Comparison of ENCODE assay signal across 8 cellular contexts in genomic region chr18:3447035-3447894, GRCh38. TPM values are rescaled to one million over a fixed set of nuclear protein-coding genes. Genes with fewer than 3 reads are reported as not detected.
DNase-seq lines count a peak whose midpoint lies in the region; ATAC-seq lines count a peak whose summit lies in the region.

No MANE protein-coding gene starts in this region.

- no peaks in the 10 kb centered on the region for H3K9me3 ChIP-seq in endocrine pancreas (ENCODE audit: control insufficient read depth, low read length)
- H3K9me3 ChIP-seq in naive thymus-derived CD4-positive, alpha-beta T cell (ENCODE audit: control insufficient read depth in 2 of 3, low read length in 3 of 3), result no peaks in the 10 kb centered on the region

- peaks cover 5% of the 10 kb centered on the region for H3K27me3 ChIP-seq in endocrine pancreas (ENCODE audit: control insufficient read depth, insufficient read depth, low read length)
- no peaks in the 10 kb centered on the region for H3K27me3 ChIP-seq in naive thymus-derived CD4-positive, alpha-beta T cell (ENCODE audit: control insufficient read depth in 2 of 2, insufficient read depth in 2 of 2, low read length in 2 of 2)

- intact Hi-C loops in Right ventricle myocardium inferior (cut with DNase I) (loop anchor here (10.0 kb wide), 1 partner anchor 1848 kb away; the partner anchor contains the start of gene ZBTB14), Right ventricle myocardium superior (cut with DNase I) (no loop called here)
- intact Hi-C loops in naive thymus-derived CD4-positive, alpha-beta T cell (cut with micrococcal nuclease), result loop anchor here in 1 of 2 donors (5.0 to 10.0 kb wide), 2 partner anchors 452 to 1790 kb away; no protein-coding TSS in a partner anchor

- H3K27ac ChIP-seq in naive thymus-derived CD4-positive, alpha-beta T cell (ENCODE audit: low read depth, low read length), result peak overlapping the region; percentile 96

- POLR2A ChIA-PET in naive thymus-derived CD4-positive, alpha-beta T cell (lab: Charles Lee), result interaction anchor here (0.6 to 4.0 kb wide), 36 partner anchors 8 to 1850 kb away, joined by 3 to 109 read pairs (median 4); partner anchors contain the start of genes MYL12A and ZBTB14

- peak overlapping the region; percentile 52 for H3K4me3 ChIP-seq in endocrine pancreas (ENCODE audit: control insufficient read depth, insufficient read depth, low read length)
- peak overlapping the region; percentile 78 for H3K4me3 ChIP-seq in naive thymus-derived CD4-positive, alpha-beta T cell (ENCODE audit: low read length)

- H3K4me1 Mint-ChIP-seq in T-helper 1 cell treated with Interleukin-12 subunit alpha and Interleukin-12 subunit beta and Interleukin-4 antibody, amounts not matched to agents 30 μg/mL and 1 μg/mL, for 36 hours (ENCODE audit: low read depth), result peaks cover 26% of the 10 kb centered on the region
- peaks cover 0 to 26% (median 15%) of the 10 kb centered on the region in 7 donors for H3K4me1 Mint-ChIP-seq in naive thymus-derived CD4-positive, alpha-beta T cell

- H3K9ac ChIP-seq in endocrine pancreas (ENCODE audit: control insufficient read depth, insufficient read depth, low read length), result no peak overlapping the region

- DNase-seq in Right ventricle myocardium inferior (ENCODE audit: missing footprints) (peak; percentile 69), Right ventricle myocardium superior (no peak), UCSD-AML1 (lab: John Stamatoyannopoulos, UW; ENCODE audit: unreplicated experiment) (no peak)
- DNase-seq in naive thymus-derived CD4-positive, alpha-beta T cell, result peak in 4 of 9 donors; percentile 12 to 44 (median 29)

- no peaks in the 10 kb centered on the region for H3K36me3 ChIP-seq in endocrine pancreas (ENCODE audit: control insufficient read depth, insufficient read depth, low read length)
- no peaks in the 10 kb centered on the region for H3K36me3 ChIP-seq in naive thymus-derived CD4-positive, alpha-beta T cell (ENCODE audit: control insufficient read depth in 2 of 3, insufficient read depth in 3 of 3, low read length in 3 of 3)

- H3K4me1 ChIP-seq in endocrine pancreas (ENCODE audit: control insufficient read depth, insufficient read depth, low read length), result no peaks in the 10 kb centered on the region
- peaks cover 4 to 5% of the 10 kb centered on the region in 2 donors for H3K4me1 ChIP-seq in naive thymus-derived CD4-positive, alpha-beta T cell (ENCODE audit: control insufficient read depth in 2 of 2, insufficient read depth in 2 of 2, low read length in 2 of 2)

- H3K9me3 Mint-ChIP-seq in T-helper 1 cell treated with Interleukin-12 subunit alpha and Interleukin-12 subunit beta and Interleukin-4 antibody, amounts not matched to agents 30 μg/mL and 1 μg/mL, for 36 hours, result no peaks in the 10 kb centered on the region
- H3K9me3 Mint-ChIP-seq in naive thymus-derived CD4-positive, alpha-beta T cell, result peaks cover 0 to 4% (median 0%) of the 10 kb centered on the region in 11 donors

- ATAC-seq in Right ventricle myocardium inferior (no peak), Right ventricle myocardium superior (ENCODE audit: poor library complexity) (no peak), HG03135 (IDR thresholded peaks at IDR 0.05; ENCODE audit: unreplicated experiment) (no peak), HG03342 (IDR thresholded peaks at IDR 0.05; ENCODE audit: unreplicated experiment) (no peak)
- no peak for ATAC-seq in naive thymus-derived CD4-positive, alpha-beta T cell

- peaks cover 6% of the 10 kb centered on the region for H3K27me3 Mint-ChIP-seq in T-helper 1 cell treated with Interleukin-12 subunit alpha and Interleukin-12 subunit beta and Interleukin-4 antibody, amounts not matched to agents 30 μg/mL and 1 μg/mL, for 36 hours (ENCODE audit: low read depth)
- peaks cover 0 to 6% (median 0%) of the 10 kb centered on the region in 5 donors for H3K27me3 Mint-ChIP-seq in naive thymus-derived CD4-positive, alpha-beta T cell

- CTCF ChIA-PET in naive thymus-derived CD4-positive, alpha-beta T cell (lab: Charles Lee), result interaction anchor here (0.6 to 2.7 kb wide), 11 partner anchors 8 to 470 kb away, joined by 3 to 12 read pairs (median 3); no protein-coding TSS in a partner anchor

- peak overlapping the region; percentile 94 for H3K4me3 Mint-ChIP-seq in T-helper 1 cell treated with Interleukin-12 subunit alpha and Interleukin-12 subunit beta and Interleukin-4 antibody, amounts not matched to agents 30 μg/mL and 1 μg/mL, for 36 hours
- peak overlapping the region; percentile 85 to 97 (median 96) for H3K4me3 Mint-ChIP-seq in naive thymus-derived CD4-positive, alpha-beta T cell

- H3K27ac Mint-ChIP-seq in T-helper 1 cell treated with Interleukin-12 subunit alpha and Interleukin-12 subunit beta and Interleukin-4 antibody, amounts not matched to agents 30 μg/mL and 1 μg/mL, for 36 hours, result peak overlapping the region; percentile 99
- peak overlapping the region; percentile 96 to 100 (median 99) for H3K27ac Mint-ChIP-seq in naive thymus-derived CD4-positive, alpha-beta T cell

- no peaks in the 10 kb centered on the region for H3K36me3 Mint-ChIP-seq in T-helper 1 cell treated with Interleukin-12 subunit alpha and Interleukin-12 subunit beta and Interleukin-4 antibody, amounts not matched to agents 30 μg/mL and 1 μg/mL, for 36 hours (ENCODE audit: low read depth)
- no peaks in the 10 kb centered on the region for H3K36me3 Mint-ChIP-seq in naive thymus-derived CD4-positive, alpha-beta T cell

RNA-seq across cellular contexts. Expression of gene TGIF1, which starts 2.7 kb away (rescaled TPM):
- total RNA-seq in Right ventricle myocardium inferior (8.4 TPM), Right ventricle myocardium superior (9.9 TPM)
- total RNA-seq in naive thymus-derived CD4-positive, alpha-beta T cell, result 10 to 100 TPM; 15.4 to 88.7 (median 63.6) TPM
- 10 to 100 TPM; 23.6 to 38.8 TPM for polyA plus RNA-seq in naive thymus-derived CD4-positive, alpha-beta T cell
